19 cellular contexts compared by ENCODE assay signal in genomic region chr11:120629407-120629806, GRCh38.
"Had no signal": no experiment of that assay in that cellular context is flagged by ENCODE, and none has a peak within 500 bp of the region (broad histone marks: within the 10 kb centered on the region; RNA-seq: fewer than 3 reads in every experiment).

No MANE protein-coding gene starts in this region.

- H3K27ac ChIP-seq: esophagus squamous epithelium, gastroesophageal sphincter, pancreas, tibial artery, upper lobe of left lung, uterus had no signal

- ATAC-seq: effector memory CD8-positive, alpha-beta T cell; gastroesophageal sphincter; mucosa of descending colon; naive thymus-derived CD8-positive, alpha-beta T cell; pancreas; right cardiac atrium had no signal

- H3K4me1 ChIP-seq: esophagus squamous epithelium, gastroesophageal sphincter, pancreas, tibial artery, upper lobe of left lung, uterus had no signal

- H3K4me3 Mint-ChIP-seq: effector memory CD8-positive, alpha-beta T cell; naive thymus-derived CD8-positive, alpha-beta T cell had no signal

- H3K36me3 ChIP-seq: esophagus squamous epithelium, gastroesophageal sphincter, pancreas, tibial artery, upper lobe of left lung, uterus had no signal

- H3K27me3 ChIP-seq: esophagus squamous epithelium, pancreas, upper lobe of left lung, uterus had no signal

- H3K4me2 ChIP-seq: smooth muscle cell had no signal

- H3K27ac Mint-ChIP-seq: effector memory CD8-positive, alpha-beta T cell; naive thymus-derived CD8-positive, alpha-beta T cell; progenitor cell of endocrine pancreas had no signal

- H3K9me3 Mint-ChIP-seq: effector memory CD8-positive, alpha-beta T cell; naive thymus-derived CD8-positive, alpha-beta T cell had no signal

- H3K36me3 Mint-ChIP-seq: naive thymus-derived CD8-positive, alpha-beta T cell had no signal

- H3K9me3 ChIP-seq: esophagus squamous epithelium, gastroesophageal sphincter, mucosa of descending colon, pancreas, tibial artery, upper lobe of left lung, uterus had no signal

- DNase-seq: effector memory CD8-positive, alpha-beta T cell; esophagus squamous epithelium; foreskin fibroblast; glutamatergic neuron; kidney glomerular epithelial cell; mammary epithelial cell; mucosa of descending colon; naive thymus-derived CD8-positive, alpha-beta T cell; occipital lobe; pancreas; right cardiac atrium; stimulated activated CD4-positive, alpha-beta T cell treated with anti-CD3 and anti-CD28 coated beads, Interleukin-2, amount 100 ng/mL, for 48 hours; stimulated activated naive CD4-positive, alpha-beta T cell treated with Interleukin-2 at 50 U/mL for 16 hours; tibial artery; upper lobe of left lung; uterus had no signal

- H3K4me3 ChIP-seq: esophagus squamous epithelium, gastroesophageal sphincter, mucosa of descending colon, pancreas, smooth muscle cell, tibial artery, upper lobe of left lung, uterus had no signal

- H3K4me1 Mint-ChIP-seq: naive thymus-derived CD8-positive, alpha-beta T cell had no signal
